Comparison of ENCODE assay signal across 9 cellular contexts in genomic region chr17:2090210-2090641, GRCh38. TPM values are rescaled to one million over a fixed set of nuclear protein-coding genes. Genes with fewer than 3 reads are reported as not detected.
A peak's percentile ranks its signal among the peaks of the same experiment; 100 is the strongest.
DNase-seq lines count a peak whose midpoint lies in the region; ATAC-seq and TF ChIP-seq lines count a peak whose summit lies in the region.
"Had no signal": no experiment of that assay in that cellular context is flagged by ENCODE, and none has a peak within 500 bp of the region (broad histone marks: within the 10 kb centered on the region; RNA-seq: fewer than 3 reads in every experiment).

No MANE protein-coding gene starts in this region.

- 74 to 89% methylated on average over 3 to 5 of the region's 9 CpGs for WGBS in mesodermal cell (ENCODE audit: insufficient coverage in 2 of 2), 2 experiments
- WGBS in tibial nerve, 2 donors = 49 to 56% methylated on average over 9 of the region's 9 CpGs

- peak overlapping the region in 1 of 2 donors; percentile 33 for H3K4me3 ChIP-seq in right atrium auricular region
- H3K4me3 ChIP-seq in mesodermal cell (ENCODE audit: extremely low read depth, insufficient read depth, low read length, poor library complexity, severe bottlenecking) = no peak overlapping the region
- peak overlapping the region in 2 of 4 donors; percentile 41 to 43 for H3K4me3 ChIP-seq in tibial nerve

- no peaks in the 10 kb centered on the region for H3K9me3 Mint-ChIP-seq in activated naive CD4-positive, alpha-beta T cell treated with anti-CD3 and anti-CD28 coated beads for 36 hours

- CTCF ChIA-PET in activated naive CD4-positive, alpha-beta T cell treated with anti-CD3 and anti-CD28 coated beads for 36 hours (lab: Charles Lee) = interaction anchor here (0.5 to 3.4 kb wide), 5 partner anchors 9 to 1618 kb away, joined by 3 to 19 read pairs (median 3); partner anchors contain the start of gene HIC1

- H3K36me3 ChIP-seq in right atrium auricular region (no peaks in the 10 kb centered on the region), mesodermal cell (ENCODE audit: control insufficient read depth, insufficient read depth, low read length) (peaks cover 13% of the 10 kb centered on the region), tibial nerve (no peaks in the 10 kb centered on the region)

- H3K27me3 Mint-ChIP-seq in activated naive CD4-positive, alpha-beta T cell treated with anti-CD3 and anti-CD28 coated beads for 36 hours (ENCODE audit: low read depth) = no peaks in the 10 kb centered on the region

- H3K4me1 Mint-ChIP-seq in activated naive CD4-positive, alpha-beta T cell treated with anti-CD3 and anti-CD28 coated beads for 36 hours (ENCODE audit: low read depth) = peaks cover 57% of the 10 kb centered on the region

- intact Hi-C loops in Right ventricle myocardium inferior (cut with DNase I) = loop anchor here (5.0 kb wide), 1 partner anchor 33 kb away; the partner anchor contains the start of gene HIC1
- intact Hi-C loops in activated naive CD4-positive, alpha-beta T cell treated with anti-CD3 and anti-CD28 coated beads for 36 hours (cut with micrococcal nuclease) = no loop called here

- TF ChIP-seq CTCF in right atrium auricular region (IDR thresholded peaks at IDR 0.05) (no peak), tibial nerve (IDR thresholded peaks at IDR 0.05) (no peak)

- H3K27ac ChIP-seq in right atrium auricular region = peak overlapping the region; percentile 76 to 89
- H3K27ac ChIP-seq in mesodermal cell (ENCODE audit: low read depth, low read length, severe bottlenecking) = peak overlapping the region; percentile 73
- peak overlapping the region; percentile 57 to 87 (median 84) for H3K27ac ChIP-seq in tibial nerve
- H3K27ac ChIP-seq: C4-2B had no signal

- H3K36me3 Mint-ChIP-seq in activated naive CD4-positive, alpha-beta T cell treated with anti-CD3 and anti-CD28 coated beads for 36 hours (ENCODE audit: low read depth) = peaks cover 9% of the 10 kb centered on the region

- TF ChIP-seq EP300 in tibial nerve (IDR thresholded peaks at IDR 0.05) = no peak

- H3K9me3 ChIP-seq in right atrium auricular region (no peaks in the 10 kb centered on the region), mesodermal cell (ENCODE audit: control insufficient read depth, low read length) (no peaks in the 10 kb centered on the region), tibial nerve (no peaks in the 10 kb centered on the region)

- H3K4me1 ChIP-seq in right atrium auricular region (peaks cover 0 to 73% of the 10 kb centered on the region in 2 donors), mesodermal cell (ENCODE audit: control insufficient read depth, insufficient read depth, low read length, poor library complexity, severe bottlenecking) (peaks cover 44% of the 10 kb centered on the region), tibial nerve (peaks cover 0 to 73% (median 52%) of the 10 kb centered on the region in 4 donors)

- H3K27ac Mint-ChIP-seq in activated naive CD4-positive, alpha-beta T cell treated with anti-CD3 and anti-CD28 coated beads for 36 hours = peak overlapping the region; percentile 89

- no peaks in the 10 kb centered on the region for H3K27me3 ChIP-seq in right atrium auricular region
- H3K27me3 ChIP-seq in tibial nerve = no peaks in the 10 kb centered on the region

- ATAC-seq in Right ventricle myocardium inferior (no peak), GM21390 (IDR thresholded peaks at IDR 0.05; ENCODE audit: unreplicated experiment) (no peak)

- H3K4me3 Mint-ChIP-seq in activated naive CD4-positive, alpha-beta T cell treated with anti-CD3 and anti-CD28 coated beads for 36 hours = peak overlapping the region; percentile 88

- DNase-seq in right atrium auricular region (ENCODE audit: low spot score) (no peak), Right ventricle myocardium inferior (ENCODE audit: missing footprints) (no peak), tibial nerve (ENCODE audit: low spot score in 2 of 2) (no peak), hepatic stellate cell (ENCODE audit: low spot score) (no peak), NCI-H2081 treated with DMSO at 0.1 percent for 48 hours (lab: John Stamatoyannopoulos, UW) (no peak)
- DNase-seq in activated naive CD4-positive, alpha-beta T cell treated with anti-CD3 and anti-CD28 coated beads for 36 hours = peak; percentile 49

- no peak for TF ChIP-seq POLR2A in tibial nerve (IDR thresholded peaks at IDR 0.05)

RNA-seq across cellular contexts. Expression of gene HIC1, which starts 35.3 kb away (rescaled TPM):
- total RNA-seq in right atrium auricular region = 10 to 100 TPM; 15.5 to 18.0 TPM
- 22.7 TPM for total RNA-seq in Right ventricle myocardium inferior
- total RNA-seq in activated naive CD4-positive, alpha-beta T cell treated with anti-CD3 and anti-CD28 coated beads for 36 hours = 10 to 100 TPM; 14.8 TPM
- polyA plus RNA-seq in mesodermal cell (2013, experiment 1 of 2) = 1.3 TPM
- 2.1 TPM for polyA plus RNA-seq in mesodermal cell (2013, experiment 2 of 2)
- total RNA-seq in tibial nerve = 10 to 100 TPM; 27.6 to 64.7 (median 50.0) TPM

RNA-seq across cellular contexts. Expression of gene OVCA2, which starts 48.4 kb away (rescaled TPM):
- total RNA-seq in right atrium auricular region (10 to 100 TPM; 29.6 to 31.7 TPM), Right ventricle myocardium inferior (14.3 TPM), tibial nerve (10 to 100 TPM; 18.6 to 37.3 (median 35.0) TPM)
- total RNA-seq in activated naive CD4-positive, alpha-beta T cell treated with anti-CD3 and anti-CD28 coated beads for 36 hours = 10 to 100 TPM; 22.7 to 24.7 TPM
- polyA plus RNA-seq in mesodermal cell (2013, experiment 1 of 2) = 25.9 TPM
- 25.3 TPM for polyA plus RNA-seq in mesodermal cell (2013, experiment 2 of 2)
